Comparison of ENCODE assay signal across 8 cellular contexts in genomic region chr20:33719989-33720709, GRCh38. TPM values are rescaled to one million over a fixed set of nuclear protein-coding genes. Genes with fewer than 3 reads are reported as not detected.
DNase-seq lines count a peak whose midpoint lies in the region; ATAC-seq and TF ChIP-seq lines count a peak whose summit lies in the region.

Gene PXMP4, minus strand, starts transcription at chr20:33720310. Its CDS starts 103 bp downstream, at chr20:33720207.

- H3K9ac ChIP-seq in colonic mucosa (ENCODE audit: low read depth in 2 of 2, low read length in 2 of 2): peak within 1 kb of the TSS; percentile 86 to 93

- peak; percentile 62 for TF ChIP-seq POLR2A in GM19099 (IDR thresholded peaks at IDR 0.05; ENCODE audit: extremely low read depth, insufficient read length, low read depth)

- peak within 1 kb of the TSS; percentile 77 for H3K4me3 ChIP-seq in colonic mucosa

- intact Hi-C loops in colonic mucosa (cut with DNase I): no loop called here

- DNase-seq in AG20443 (ENCODE audit: low spot score) (peak; percentile 97), NCI-H510A treated with DMSO at 0.1 percent for 48 hours (lab: John Stamatoyannopoulos, UW) (peak; percentile 97), colonic mucosa (peak; percentile 94)
- DNase-seq in activated CD4-positive, alpha-beta T cell treated with anti-CD3 and anti-CD28 coated beads for 48 hours: peak; percentile 88
- peak; percentile 67 to 78 for DNase-seq in stimulated activated CD4-positive, alpha-beta T cell treated with anti-CD3 and anti-CD28 coated beads, Interleukin-1b, Interleukin-23, amount 100 ng/mL, for 4 hours (ENCODE audit: low read depth in 2 of 2)

- H3K4me1 ChIP-seq in colonic mucosa: no peaks in the 10 kb centered on the region

- ATAC-seq in HG03378 (IDR thresholded peaks at IDR 0.05; ENCODE audit: unreplicated experiment): peak; percentile 97

- H3K36me3 ChIP-seq in colonic mucosa: no peaks in the 10 kb centered on the region

- TF ChIP-seq CTCF in colonic mucosa (IDR thresholded peaks at IDR 0.05): no peak

- H3K27me3 ChIP-seq in colonic mucosa (no peaks in the 10 kb centered on the region), layer of hippocampus (ENCODE audit: control insufficient read depth, insufficient read depth, low read length) (no peaks in the 10 kb centered on the region)

- H3K27ac ChIP-seq in colonic mucosa: peak within 1 kb of the TSS; percentile 30
- peak within 1 kb of the TSS; percentile 55 for H3K27ac ChIP-seq in layer of hippocampus (ENCODE audit: low read depth, low read length)

- no peaks in the 10 kb centered on the region for H3K9me3 ChIP-seq in colonic mucosa

RNA-seq across cellular contexts. Expression of gene PXMP4, which starts in this region (rescaled TPM):
- 10 to 100 TPM; 13.2 to 18.1 TPM for total RNA-seq in colonic mucosa

Comparison
In these comparisons a context has a peak if more than half of its experiments do, and no peak if none do; other contexts are left out.
1. Peak in every context shown above with its lines: DNase-seq, ATAC-seq, H3K4me3 ChIP-seq and H3K27ac ChIP-seq.